ENCODE assay signal across 21 cellular contexts in the genomic region with DNA sequence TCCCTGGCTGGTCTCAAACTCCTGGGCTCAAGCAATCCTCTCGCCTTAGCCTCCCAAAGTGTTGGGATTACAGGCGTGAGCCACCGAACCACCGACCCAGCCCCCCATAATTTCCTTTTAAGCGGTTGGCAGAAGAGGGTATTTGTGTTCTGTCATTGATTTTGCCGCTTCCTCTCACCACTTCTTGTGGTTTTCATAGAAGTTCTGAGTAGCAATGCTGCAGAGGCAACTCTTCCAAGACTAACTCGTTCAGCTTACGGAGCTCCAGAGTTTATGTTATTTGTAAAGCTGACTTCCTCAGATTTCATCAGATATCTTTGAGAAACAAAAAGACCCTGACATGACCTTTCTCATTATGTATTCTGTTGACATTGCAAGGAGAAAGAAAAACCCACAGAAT.
"Had no signal": no experiment of that assay in that cellular context is flagged by ENCODE, and none has a peak within 500 bp of the region (broad histone marks: within the 10 kb centered on the region; RNA-seq: fewer than 3 reads in every experiment).

No MANE protein-coding gene starts in this region.

- H3K27me3 Mint-ChIP-seq: activated T-helper 17 cell treated with anti-CD3 and anti-CD28 coated beads, Interleukin-2, amount 50 U/mL, for 72 hours; type B pancreatic cell had no signal

- H3K36me3 ChIP-seq: esophagus squamous epithelium, neural progenitor cell, ovary, stomach had no signal

- H3K27ac Mint-ChIP-seq: activated T-helper 17 cell treated with anti-CD3 and anti-CD28 coated beads, Interleukin-2, amount 50 U/mL, for 72 hours; neural progenitor cell; type B pancreatic cell had no signal

- H3K4me2 ChIP-seq: neural progenitor cell had no signal

- ATAC-seq: activated CD4-positive, CD25-positive, alpha-beta regulatory T cell treated with anti-CD3 and anti-CD28 coated beads, Interleukin-2, amount 50 U/mL, for 24 hours; activated T-helper 17 cell treated with anti-CD3 and anti-CD28 coated beads, Interleukin-2, amount 50 U/mL, for 72 hours; body of pancreas; left ventricle myocardium superior; psoas muscle; right cardiac atrium had no signal

- H3K36me3 Mint-ChIP-seq: neural progenitor cell, type B pancreatic cell had no signal

- H3K9me3 ChIP-seq: body of pancreas, esophagus squamous epithelium, ovary, psoas muscle, stomach, testis had no signal

- H3K4me1 Mint-ChIP-seq: activated T-helper 17 cell treated with anti-CD3 and anti-CD28 coated beads, Interleukin-2, amount 50 U/mL, for 72 hours; neural progenitor cell had no signal

- H3K4me3 ChIP-seq: body of pancreas, esophagus squamous epithelium, neural progenitor cell, ovary, psoas muscle, skin epidermis, stomach, testis had no signal

- H3K27me3 ChIP-seq: body of pancreas, esophagus squamous epithelium, neural progenitor cell, ovary, stomach, testis had no signal

- H3K9me3 Mint-ChIP-seq: neural progenitor cell, type B pancreatic cell had no signal

- DNase-seq: activated naive CD4-positive, alpha-beta T cell; activated T-cell treated with anti-CD3 and anti-CD28 coated beads for 4 hours; body of pancreas; dermis blood vessel endothelial cell; effector memory CD4-positive, alpha-beta T cell; esophagus squamous epithelium; left ventricle myocardium superior; ovary; psoas muscle; right cardiac atrium; stimulated activated CD4-positive, alpha-beta T cell treated with anti-CD3 and anti-CD28 coated beads, Interleukin-15, amount 100 ng/mL, for 24 hours; stimulated activated CD4-positive, alpha-beta T cell treated with anti-CD3 and anti-CD28 coated beads, Interleukin-2, amount 100 ng/mL, for 48 hours; stomach; T-helper 1 cell; T-helper 9 cell; testis had no signal

- H3K4me3 Mint-ChIP-seq: activated T-helper 17 cell treated with anti-CD3 and anti-CD28 coated beads, Interleukin-2, amount 50 U/mL, for 72 hours; neural progenitor cell; type B pancreatic cell had no signal

- H3K9ac ChIP-seq: neural progenitor cell had no signal

- H3K27ac ChIP-seq: body of pancreas, esophagus squamous epithelium, neural progenitor cell, ovary, psoas muscle, skin epidermis, stomach, testis had no signal

- H2AFZ ChIP-seq: neural progenitor cell had no signal

- H3K4me1 ChIP-seq: body of pancreas, esophagus squamous epithelium, neural progenitor cell, psoas muscle, stomach, testis had no signal
